Comparison of ENCODE assay signal across 16 cellular contexts in genomic region chr9:93340091-93340490, GRCh38.
DNase-seq lines count a peak whose midpoint lies in the region; ATAC-seq and TF ChIP-seq lines count a peak whose summit lies in the region.
"Had no signal": no experiment of that assay in that cellular context is flagged by ENCODE, and none has a peak within 500 bp of the region (broad histone marks: within the 10 kb centered on the region; RNA-seq: fewer than 3 reads in every experiment).

No MANE protein-coding gene starts in this region.

- H3K27me3 ChIP-seq in esophagus muscularis mucosa: peaks cover 0 to 4% (median 0%) of the 10 kb centered on the region in 4 donors
- no peaks in the 10 kb centered on the region for H3K27me3 ChIP-seq in adrenal gland

- CTCF ChIA-PET in WTC11 (lab: Charles Lee): no interaction called here

- H3K4me3 ChIP-seq in esophagus muscularis mucosa (no peak overlapping the region), adrenal gland (no peak overlapping the region)
- H3K4me3 ChIP-seq: GM23338, HAP-1 had no signal

- 89% methylated on average over 6 of the region's 6 CpGs for WGBS in esophagus muscularis mucosa
- 84 to 95% (median 91%) methylated on average over 5 to 6 of the region's 6 CpGs for WGBS in adrenal gland, 4 donors

- H3K4me1 ChIP-seq in esophagus muscularis mucosa: peaks cover 0 to 4% (median 0%) of the 10 kb centered on the region in 4 donors
- no peaks in the 10 kb centered on the region for H3K4me1 ChIP-seq in adrenal gland (replicated peaks in 1 of 2)
- H3K4me1 ChIP-seq: HAP-1 had no signal

- H3K27me3 Mint-ChIP-seq in WTC11 (ENCODE audit: low read depth) (peaks cover 3% of the 10 kb centered on the region; the same call in 1 of the 2 replicates), osteocyte (ENCODE audit: unreplicated experiment) (peaks cover 22% of the 10 kb centered on the region)

- no peak overlapping the region for H3K27ac ChIP-seq in esophagus muscularis mucosa (replicated peaks in 1 of 4)
- no peak overlapping the region for H3K27ac ChIP-seq in adrenal gland

- TF ChIP-seq CTCF in WTC11 (IDR thresholded peaks at IDR 0.05) (no peak), esophagus muscularis mucosa (IDR thresholded peaks at IDR 0.05) (no peak), osteocyte (IDR thresholded peaks at IDR 0.05) (no peak), adrenal gland (IDR thresholded peaks at IDR 0.05) (no peak)

- intact Hi-C loops in esophagus muscularis mucosa (cut with DNase I) (no loop called here), adrenal gland (cut with DNase I) (no loop called here)

- H3K4me3 Mint-ChIP-seq in WTC11 (no peak overlapping the region), osteocyte (ENCODE audit: unreplicated experiment) (no peak overlapping the region)
- H3K4me3 Mint-ChIP-seq: GM23338, HFFc6 had no signal

- H3K36me3 Mint-ChIP-seq in WTC11: peaks cover 61% of the 10 kb centered on the region
- H3K36me3 Mint-ChIP-seq in osteocyte (ENCODE audit: unreplicated experiment): no peaks in the 10 kb centered on the region

- H3K27ac Mint-ChIP-seq in WTC11: peak overlapping the region; percentile 22; the same call in 1 of the 2 replicates
- H3K27ac Mint-ChIP-seq in osteocyte (ENCODE audit: unreplicated experiment): no peak overlapping the region
- H3K27ac Mint-ChIP-seq: CD4-positive, alpha-beta memory T cell; GM23338; HFFc6 had no signal

- TF ChIP-seq POLR2A in esophagus muscularis mucosa (IDR thresholded peaks at IDR 0.05; ENCODE audit: low read depth) (no peak), adrenal gland (IDR thresholded peaks at IDR 0.05) (no peak)

- H3K9me3 Mint-ChIP-seq in WTC11: peaks cover 45% of the 10 kb centered on the region
- peaks cover 10% of the 10 kb centered on the region for H3K9me3 Mint-ChIP-seq in osteocyte (ENCODE audit: unreplicated experiment)

- no peak for TF ChIP-seq EP300 in esophagus muscularis mucosa (IDR thresholded peaks at IDR 0.05)

- DNase-seq in WTC11 (ENCODE audit: low spot score): no peak
- peak; percentile 84 for DNase-seq in esophagus muscularis mucosa (ENCODE audit: extremely low spot score)
- peak; percentile 69 for DNase-seq in osteocyte (ENCODE audit: extremely low spot score, unreplicated experiment)
- DNase-seq in activated gamma-delta T cell (lab: John Stamatoyannopoulos, UW): no peak
- DNase-seq in adrenal gland: no peak
- no peak for DNase-seq in activated effector memory CD4-positive, alpha-beta T cell treated with Interleukin-2 at 50 U/mL for 16 hours
- DNase-seq: C1 segment of cervical spinal cord; Calu3; CD4-positive, alpha-beta memory T cell; COR-L47; DMS53; DMS79 treated with DMSO at 0.1 percent for 48 hours; GF-D8; HFFc6 had no signal

- H3K36me3 ChIP-seq in esophagus muscularis mucosa (no peaks in the 10 kb centered on the region), adrenal gland (replicated peaks in 1 of 2) (no peaks in the 10 kb centered on the region)
- H3K36me3 ChIP-seq: HAP-1 had no signal

- H3K4me1 Mint-ChIP-seq in WTC11 (peaks cover 43% of the 10 kb centered on the region), osteocyte (ENCODE audit: unreplicated experiment) (no peaks in the 10 kb centered on the region)
- H3K4me1 Mint-ChIP-seq: CD4-positive, alpha-beta memory T cell had no signal

- no peak for ATAC-seq in WTC11
- ATAC-seq: GM23338 had no signal

- peaks cover 0 to 6% (median 0%) of the 10 kb centered on the region in 4 donors for H3K9me3 ChIP-seq in esophagus muscularis mucosa
- no peaks in the 10 kb centered on the region for H3K9me3 ChIP-seq in adrenal gland (replicated peaks in 1 of 3)

- POLR2A ChIA-PET in WTC11 (lab: Charles Lee): interaction anchor here (0.6 kb wide), 1 partner anchor 14 kb away, joined by 4 read pairs; no protein-coding TSS in a partner anchor

TF ChIP-seq in WTC11, 78 proteins besides CTCF, POLR2A, EP300 and RAD21:
- no peak for TF ChIP-seq FOXJ3 (CRISPR knock-in tag; IDR thresholded peaks at IDR 0.05; ENCODE audit: borderline replicate concordance)
- no peak for TF ChIP-seq ELF4 (CRISPR knock-in tag; IDR thresholded peaks at IDR 0.05; ENCODE audit: low read depth)
- TF ChIP-seq FOXK1 (CRISPR knock-in tag; IDR thresholded peaks at IDR 0.05): no peak
- no peak for TF ChIP-seq PRRX2 (CRISPR knock-in tag; IDR thresholded peaks at IDR 0.05)
- no peak for TF ChIP-seq USF1 (CRISPR knock-in tag; IDR thresholded peaks at IDR 0.05)
- no peak for TF ChIP-seq IRF2 (CRISPR knock-in tag; IDR thresholded peaks at IDR 0.05; ENCODE audit: borderline replicate concordance, low read depth)
- TF ChIP-seq NFE2L1 (CRISPR knock-in tag; IDR thresholded peaks at IDR 0.05): no peak
- no peak for TF ChIP-seq ZNF416 (CRISPR knock-in tag; IDR thresholded peaks at IDR 0.05)
- TF ChIP-seq ZNF138 (CRISPR knock-in tag; conservative IDR thresholded peaks at IDR 0.05): no peak
- no peak for TF ChIP-seq GRHL2 (CRISPR knock-in tag; IDR thresholded peaks at IDR 0.05; ENCODE audit: insufficient replicate concordance, severe bottlenecking)
- no peak for TF ChIP-seq TEAD1 (CRISPR knock-in tag; IDR thresholded peaks at IDR 0.05)
- TF ChIP-seq CDX4 (CRISPR knock-in tag; IDR thresholded peaks at IDR 0.05; ENCODE audit: borderline replicate concordance): no peak
- TF ChIP-seq CREM (CRISPR knock-in tag; IDR thresholded peaks at IDR 0.05): no peak
- no peak for TF ChIP-seq HMGA2 (CRISPR knock-in tag; IDR thresholded peaks at IDR 0.05)
- TF ChIP-seq OVOL2 (CRISPR knock-in tag; IDR thresholded peaks at IDR 0.05; ENCODE audit: borderline replicate concordance): no peak
- no peak for TF ChIP-seq CBFB (CRISPR knock-in tag; IDR thresholded peaks at IDR 0.05; ENCODE audit: low read depth)
- no peak for TF ChIP-seq NR3C1 (CRISPR knock-in tag; conservative IDR thresholded peaks at IDR 0.05; ENCODE audit: low read depth)
- no peak for TF ChIP-seq E2F4 (CRISPR knock-in tag; IDR thresholded peaks at IDR 0.05; ENCODE audit: borderline replicate concordance, low read depth)
- no peak for TF ChIP-seq MXD4 (CRISPR knock-in tag; IDR thresholded peaks at IDR 0.05; ENCODE audit: borderline replicate concordance)
- no peak for TF ChIP-seq ZNF423 (CRISPR knock-in tag; IDR thresholded peaks at IDR 0.05)

Comparison
In these comparisons a context has a peak if more than half of its experiments do, and no peak if none do; other contexts are left out.
1. DNase-seq: peak in esophagus muscularis mucosa (single experiment) and osteocyte (single experiment); none in WTC11 (single experiment), activated gamma-delta T cell (single experiment), adrenal gland (0 of 7) and activated effector memory CD4-positive, alpha-beta T cell treated with Interleukin-2 at 50 U/mL for 16 hours (single experiment).